In genomic region chr20:49712918-49713778, GRCh38 we compare ENCODE assay signal across 8 cellular contexts. TPM values are rescaled to one million over a fixed set of nuclear protein-coding genes. Genes with fewer than 3 reads are reported as not detected.
DNase-seq lines count a peak whose midpoint lies in the region; ATAC-seq, FAIRE-seq and TF ChIP-seq lines count a peak whose summit lies in the region.

No MANE protein-coding gene starts in this region.

- no TSS peak for BruUV-seq in mammary epithelial cell (replicated peaks; lab: Mats Ljungman, UMichigan)

- peaks cover 53% of the 10 kb centered on the region for H3K79me2 ChIP-seq in mammary epithelial cell (ENCODE audit: insufficient read depth, low read length)

- H2AFZ ChIP-seq in mammary epithelial cell (ENCODE audit: low read depth, low read length): peak overlapping the region; percentile 95

- in situ Hi-C loops in mammary epithelial cell (cut with MboI; ENCODE audit: low sequenced_read_pairs in 2 of 2): no loop called here

- FAIRE-seq in kidney (lab: Jason Lieb, UNC): no peak

- peak; percentile 69 for DNase-seq in SW480 (ENCODE audit: low spot score)
- DNase-seq in mammary epithelial cell: no peak
- peak; percentile 88 for DNase-seq in kidney
- DNase-seq in stimulated activated CD4-positive, alpha-beta T cell treated with anti-CD3 and anti-CD28 coated beads, Interleukin-4, amount 100 ng/mL, for 1 hour: peak; percentile 28
- no peak for DNase-seq in NCI-H2107 treated with DMSO at 0.1 percent for 48 hours (lab: John Stamatoyannopoulos, UW; ENCODE audit: unreplicated experiment)

- intact Hi-C loops in mammary epithelial cell (cut with micrococcal nuclease) (loop anchor here (2.0 to 5.0 kb wide), 3 partner anchors 79 to 102 kb away; partner anchors contain the start of gene SLC9A8), kidney (cut with DNase I) (no loop called here)

- H3K9me3 ChIP-seq in mammary epithelial cell (replicated peaks; ENCODE audit: insufficient read depth, low read length) (no peaks in the 10 kb centered on the region), kidney (ENCODE audit: control insufficient read depth in 1 of 2, low read length in 2 of 2) (no peaks in the 10 kb centered on the region)

- H3K9ac ChIP-seq in mammary epithelial cell (ENCODE audit: insufficient read depth, low read length) (peak overlapping the region; percentile 83), kidney (ENCODE audit: low read length in 2 of 2) (peak overlapping the region; percentile 58 to 87)

- H3K4me2 ChIP-seq in mammary epithelial cell (ENCODE audit: insufficient read depth, low read depth, low read length): peak overlapping the region; percentile 84

- no peaks in the 10 kb centered on the region for H4K20me1 ChIP-seq in mammary epithelial cell (ENCODE audit: insufficient read depth, low read length)

- TF ChIP-seq CTCF in C4-2B (conservative IDR thresholded peaks at IDR 0.05) (no peak), mammary epithelial cell (conservative IDR thresholded peaks at IDR 0.05 in 1 of 2, IDR thresholded peaks at IDR 0.05 in 1 of 2; ENCODE audit: extremely low read depth in 1 of 2, insufficient read depth in 1 of 2, low read depth in 1 of 2, low read length in 2 of 2) (no peak), kidney (IDR thresholded peaks at IDR 0.05; ENCODE audit: borderline replicate concordance, extremely low read depth, insufficient read depth) (no peak)

- CTCF ChIA-PET in mammary epithelial cell (lab: Charles Lee; ENCODE audit: low non-redundant PET): interaction anchor here (0.5 kb wide), 1 partner anchor 13 kb away, joined by 3 read pairs; no protein-coding TSS in a partner anchor

- H3K4me3 ChIP-seq in mammary epithelial cell (replicated peaks in 1 of 3; ENCODE audit: insufficient read depth in 1 of 3, low read depth in 2 of 3, low read length in 3 of 3): peak overlapping the region; percentile 60 to 89 (median 69)
- H3K4me3 ChIP-seq in kidney (ENCODE audit: low read length in 2 of 2): peak overlapping the region; percentile 69 to 72

- H3K27me3 ChIP-seq in mammary epithelial cell (ENCODE audit: insufficient read depth, low read length): no peaks in the 10 kb centered on the region

- ATAC-seq in GM19328 (IDR thresholded peaks at IDR 0.05; ENCODE audit: unreplicated experiment) (peak; percentile 41), HG03442 (IDR thresholded peaks at IDR 0.05; ENCODE audit: unreplicated experiment) (peak; percentile 29)

- WGBS in mammary epithelial cell (ENCODE audit: low coverage, missing lambda C conversion rate): no CpG with 5 or more reads among the region's 78 CpGs

- H3K4me1 ChIP-seq in mammary epithelial cell (ENCODE audit: insufficient read depth, low read length) (peaks cover 16% of the 10 kb centered on the region), kidney (ENCODE audit: control insufficient read depth in 1 of 2, insufficient read depth in 1 of 2, low read depth in 1 of 2, low read length in 2 of 2) (peaks cover 11 to 12% of the 10 kb centered on the region in 2 donors)

- H3K36me3 ChIP-seq in mammary epithelial cell (ENCODE audit: insufficient read depth, low read length) (no peaks in the 10 kb centered on the region), kidney (ENCODE audit: control insufficient read depth in 1 of 2, insufficient read depth in 2 of 2, low read length in 2 of 2) (no peaks in the 10 kb centered on the region)

- dilution Hi-C loops in mammary epithelial cell (cut with HindIII; ENCODE audit: low sequenced_read_pairs): no loop called here

- H3K27ac ChIP-seq in C4-2B (peak overlapping the region; percentile 73), mammary epithelial cell (ENCODE audit: insufficient read depth, low read depth, low read length) (peak overlapping the region; percentile 68), kidney (ENCODE audit: low read depth in 2 of 2, low read length in 2 of 2) (peak overlapping the region; percentile 87 to 88)

RNA-seq across cellular contexts. Expression of gene B4GALT5, which starts 0.5 kb away (rescaled TPM):
- total RNA-seq in mammary epithelial cell: 10 to 100 TPM; 22.7 to 22.8 TPM
- 24.0 TPM for polyA plus RNA-seq in mammary epithelial cell
- polyA minus RNA-seq in mammary epithelial cell: 17.7 TPM
- 73.3 TPM for total RNA-seq in kidney
- polyA plus RNA-seq in kidney (ENCODE audit: insufficient read depth, low read depth, low replicate concordance): 21.4 TPM

Comparison
In these comparisons a context has a peak if more than half of its experiments do, and no peak if none do; other contexts are left out.
1. DNase-seq: peak in SW480 (single experiment), kidney (single experiment) and stimulated activated CD4-positive, alpha-beta T cell treated with anti-CD3 and anti-CD28 coated beads, Interleukin-4, amount 100 ng/mL, for 1 hour (single experiment); none in mammary epithelial cell (single experiment) and NCI-H2107 treated with DMSO at 0.1 percent for 48 hours (single experiment).
2. Peak in every context shown above with its lines, with median percentiles within 50 percentile points of each other: H3K27ac ChIP-seq.